ENCODE assay signal across 7 cellular contexts in genomic region chr19:28539759-28540158, GRCh38.
"Had no signal": no experiment of that assay in that cellular context is flagged by ENCODE, and none has a peak within 500 bp of the region (broad histone marks: within the 10 kb centered on the region; RNA-seq: fewer than 3 reads in every experiment).

No MANE protein-coding gene starts in this region.

- FAIRE-seq: GM12878, GM12891, GM12892, GM18507, GM19239 had no signal

- ATAC-seq: GM12878 had no signal

- H3K4me3 ChIP-seq: GM12878 had no signal

- DNase-seq: GDM1, GF-D8 had no signal
